16 cellular contexts compared by ENCODE assay signal in genomic region chr14:103378042-103378854, GRCh38.
"Had no signal": no experiment of that assay in that cellular context is flagged by ENCODE, and none has a peak within 500 bp of the region (broad histone marks: within the 10 kb centered on the region; RNA-seq: fewer than 3 reads in every experiment).

No MANE protein-coding gene starts in this region.

- H3K9me3 ChIP-seq: psoas muscle, sigmoid colon, thoracic aorta had no signal

- H3K4me1 ChIP-seq: psoas muscle, sigmoid colon had no signal

- H3K27ac ChIP-seq: psoas muscle, sigmoid colon, thoracic aorta, VCaP had no signal

- H3K4me3 ChIP-seq: psoas muscle, sigmoid colon, thoracic aorta had no signal

- H3K27me3 ChIP-seq: sigmoid colon had no signal

- DNase-seq: activated CD4-positive, alpha-beta memory T cell treated with anti-CD3 and anti-CD28 coated beads for 36 hours; activated effector memory CD4-positive, alpha-beta T cell treated with anti-CD3 and anti-CD28 coated beads, Interleukin-2, amount 50 U/mL, for 16 hours; activated T-cell treated with anti-CD3 and anti-CD28 coated beads, Interleukin-2, amount 50 U/mL, for 4 hours; dermis blood vessel endothelial cell; endodermal cell; immature natural killer cell; left cardiac atrium; naive thymus-derived CD8-positive, alpha-beta T cell; occipital lobe; psoas muscle; sigmoid colon; stimulated activated CD4-positive, alpha-beta T cell treated with anti-CD3 and anti-CD28 coated beads, Interleukin-2, amount 100 ng/mL, for 48 hours; stimulated activated naive CD8-positive, alpha-beta T cell treated with anti-CD3 and anti-CD28 coated beads, Interleukin-15, Interleukin-2, amounts not matched to agents 100 U/mL and 50 U/mL, for 24 hours had no signal

- ATAC-seq: activated naive CD4-positive, alpha-beta T cell treated with anti-CD3 and anti-CD28 coated beads, Interleukin-2, amount 50 U/mL, for 72 hours; activated T-cell treated with anti-CD3 and anti-CD28 coated beads, Interleukin-2, amount 50 U/mL, for 4 hours; naive thymus-derived CD8-positive, alpha-beta T cell; psoas muscle; stimulated activated naive CD8-positive, alpha-beta T cell treated with anti-CD3 and anti-CD28 coated beads, Interleukin-15, Interleukin-2, amounts not matched to agents 100 U/mL and 50 U/mL, for 24 hours had no signal

- H3K36me3 ChIP-seq: sigmoid colon, thoracic aorta had no signal
